In the genomic region with DNA sequence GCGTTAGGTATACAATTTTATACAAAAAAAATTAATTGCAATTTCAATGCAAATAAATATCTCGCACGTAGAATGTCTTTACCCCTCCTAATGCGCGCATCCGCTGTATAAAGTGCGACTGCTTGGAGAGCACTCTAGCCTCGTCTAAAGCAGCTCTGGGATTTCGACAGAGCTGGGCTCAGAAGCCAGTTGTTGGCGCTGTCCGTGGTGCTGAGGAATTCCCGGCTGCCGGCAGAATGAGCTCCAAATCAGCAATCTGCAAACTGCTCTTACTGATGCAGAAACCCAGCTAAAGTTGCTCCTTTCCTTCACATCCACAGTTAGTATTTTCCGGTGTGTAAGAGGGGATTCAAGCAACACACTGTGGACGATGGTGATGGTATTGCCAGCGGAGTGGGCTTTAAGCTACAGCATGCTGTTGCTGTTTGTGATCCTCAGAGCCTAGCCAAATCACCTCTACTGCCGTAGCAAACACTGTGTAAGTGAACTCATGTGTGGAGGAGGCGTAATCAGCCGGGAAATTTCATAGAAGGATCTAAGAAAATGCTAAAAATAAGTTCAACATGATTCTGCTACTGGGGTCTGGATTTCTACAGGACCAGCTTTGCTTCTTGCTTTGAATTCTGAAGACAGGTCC, we compare ENCODE assay signal across 8 cellular contexts. TPM values are rescaled to one million over a fixed set of nuclear protein-coding genes. Genes with fewer than 3 reads are reported as not detected.
DNase-seq lines count a peak whose midpoint lies in the region; ATAC-seq and TF ChIP-seq lines count a peak whose summit lies in the region.

A gene (plus strand): TSS at position 137 of the 637 bp plus-strand sequence. CDS start 3,140 bp downstream, outside the sequence.

- POLR2A ChIA-PET in AG04450 (lab: Yijun Ruan, JAX), result no interaction called here

- no peak for TF ChIP-seq EP300 in tibial nerve (IDR thresholded peaks at IDR 0.05)

- WGBS in right lobe of liver (ENCODE audit: insufficient coverage, low coverage, low lambda C conversion rate, missing lambda C conversion rate), result 8% methylated on average over 19 of the region's 19 CpGs
- WGBS in tibial nerve, 2 donors, result 13 to 16% methylated on average over 19 of the region's 19 CpGs

- H3K36me3 ChIP-seq in right lobe of liver, result no peaks in the 10 kb centered on the region
- H3K36me3 ChIP-seq in tibial nerve, result no peaks in the 10 kb centered on the region

- DNase-seq in AG04450 (ENCODE audit: low read depth, low spot score), result peak; percentile 50
- peak; percentile 64 for DNase-seq in LoVo (ENCODE audit: low spot score)
- DNase-seq in SK-N-DZ (ENCODE audit: low spot score), result peak; percentile 62
- DNase-seq in dermis microvascular lymphatic vessel endothelial cell (ENCODE audit: low read depth in 2 of 2), result peak; percentile 16 to 48
- peak; percentile 60 to 76 (median 76) for DNase-seq in right lobe of liver
- DNase-seq in tibial nerve (ENCODE audit: low spot score in 2 of 2), result peak; percentile 17 to 43
- no peak for DNase-seq in NCI-H1930 (lab: John Stamatoyannopoulos, UW)

- H3K9me3 ChIP-seq in AG04450 (ENCODE audit: control insufficient read depth, insufficient read depth, low read length), result no peaks in the 10 kb centered on the region
- H3K9me3 ChIP-seq in right lobe of liver, result no peaks in the 10 kb centered on the region
- no peaks in the 10 kb centered on the region for H3K9me3 ChIP-seq in tibial nerve

- TF ChIP-seq CTCF in AG04450 (IDR thresholded peaks at IDR 0.05; ENCODE audit: low read depth, low read length) (no peak), right lobe of liver (IDR thresholded peaks at IDR 0.05) (no peak), tibial nerve (IDR thresholded peaks at IDR 0.05) (no peak)

- H3K27ac ChIP-seq in AG04450 (ENCODE audit: low read depth, low read length) (no peak within 1 kb of the TSS), right lobe of liver (no peak within 1 kb of the TSS), tibial nerve (no peak within 1 kb of the TSS)

- CTCF ChIA-PET in AG04450 (lab: Charles Lee), result interaction anchor here (0.6 to 1.7 kb wide), 3 partner anchors 21 to 1623 kb away, joined by 3 to 5 read pairs (median 3); no protein-coding TSS in a partner anchor

- no peak within 1 kb of the TSS for H3K4me3 ChIP-seq in AG04450 (ENCODE audit: low read depth, low read length)
- H3K4me3 ChIP-seq in right lobe of liver, result no peak within 1 kb of the TSS
- no peak within 1 kb of the TSS for H3K4me3 ChIP-seq in tibial nerve

- no peaks in the 10 kb centered on the region for H3K4me1 ChIP-seq in right lobe of liver
- H3K4me1 ChIP-seq in tibial nerve, result no peaks in the 10 kb centered on the region

- ATAC-seq in GM18870 (IDR thresholded peaks at IDR 0.05; ENCODE audit: unreplicated experiment) (peak; percentile 60), right lobe of liver (peak; percentile 85 to 98 (median 87))

- TF ChIP-seq POLR2A in right lobe of liver (IDR thresholded peaks at IDR 0.05) (no peak), tibial nerve (IDR thresholded peaks at IDR 0.05) (no peak)

- intact Hi-C loops in right lobe of liver (cut with DNase I), result no loop called here

- no peaks in the 10 kb centered on the region for H3K27me3 ChIP-seq in AG04450 (ENCODE audit: control insufficient read depth, insufficient read depth, low read length)
- H3K27me3 ChIP-seq in right lobe of liver, result no peaks in the 10 kb centered on the region
- H3K27me3 ChIP-seq in tibial nerve, result no peaks in the 10 kb centered on the region

RNA-seq across cellular contexts. Expression of the gene that starts here (rescaled TPM):
- polyA plus RNA-seq in AG04450 (2011; rRNA removed), result 0.04 TPM in 1 of 2 replicates, not detected in the other
- 0.13 TPM in 1 of 2 replicates, not detected in the other for polyA minus RNA-seq in AG04450 (2011; rRNA and poly(A)+ RNA removed)
- 0.12 and 0.13 TPM in 2 replicates for polyA plus RNA-seq in SK-N-DZ (2014; cell fraction: cytosol; rRNA removed)
- polyA plus RNA-seq in SK-N-DZ (2014; cell fraction: nucleus; rRNA removed), result 0.09 and 0.15 TPM in 2 replicates
- total RNA-seq in dermis microvascular lymphatic vessel endothelial cell (not detected in 2 replicates), right lobe of liver (not detected), tibial nerve (not detected)

Comparison
In these comparisons a context has a peak if more than half of its experiments do, and no peak if none do; other contexts are left out.
1. Peak in DNase-seq in AG04450; RNA of the gene not detected or under 1 TPM.
2. Peak in DNase-seq in dermis microvascular lymphatic vessel endothelial cell; RNA of the gene not detected or under 1 TPM.
3. Peak in DNase-seq and ATAC-seq in right lobe of liver; RNA of the gene not detected or under 1 TPM.
4. Peak in DNase-seq in tibial nerve; RNA of the gene not detected or under 1 TPM.
5. DNase-seq: peak in LoVo (single experiment) and SK-N-DZ (single experiment); none in NCI-H1930 (0 of 2).